Comparison of ENCODE assay signal across 14 cellular contexts in genomic region chr15:101536875-101537405, GRCh38. TPM values are rescaled to one million over a fixed set of nuclear protein-coding genes. Genes with fewer than 3 reads are reported as not detected.
DNase-seq lines count a peak whose midpoint lies in the region; ATAC-seq and TF ChIP-seq lines count a peak whose summit lies in the region.
"Had no signal": no experiment of that assay in that cellular context is flagged by ENCODE, and none has a peak within 500 bp of the region (broad histone marks: within the 10 kb centered on the region; RNA-seq: fewer than 3 reads in every experiment).

No MANE protein-coding gene starts in this region.

- 86% methylated on average over 20 of the region's 20 CpGs for WGBS in right cardiac atrium

- H3K36me3 Mint-ChIP-seq in nephron (ENCODE audit: low read depth) = no peaks in the 10 kb centered on the region
- H3K36me3 Mint-ChIP-seq: CD8-positive, alpha-beta T cell had no signal

- H3K4me3 ChIP-seq in right cardiac atrium (ENCODE audit: low read length) = no peak overlapping the region
- no peak overlapping the region for H3K4me3 ChIP-seq in colonic mucosa
- no peak overlapping the region for H3K4me3 ChIP-seq in vagina
- H3K4me3 ChIP-seq: A549 had no signal

- H3K27me3 Mint-ChIP-seq in nephron (ENCODE audit: low read depth) = no peaks in the 10 kb centered on the region

- no peaks in the 10 kb centered on the region for H3K9me3 ChIP-seq in right cardiac atrium (ENCODE audit: control insufficient read depth, low read length)
- H3K9me3 ChIP-seq in colonic mucosa = no peaks in the 10 kb centered on the region
- H3K9me3 ChIP-seq in vagina = no peaks in the 10 kb centered on the region

- H3K9me3 Mint-ChIP-seq in nephron = no peaks in the 10 kb centered on the region

- no peaks in the 10 kb centered on the region for H3K36me3 ChIP-seq in colonic mucosa
- no peaks in the 10 kb centered on the region for H3K36me3 ChIP-seq in vagina

- ATAC-seq in right cardiac atrium = no peak
- ATAC-seq in HG02981 (IDR thresholded peaks at IDR 0.05; ENCODE audit: unreplicated experiment) = no peak
- ATAC-seq: A549; CD8-positive, alpha-beta T cell had no signal

- no peak overlapping the region for H3K9ac ChIP-seq in colonic mucosa (ENCODE audit: low read depth in 2 of 2, low read length in 2 of 2)

- H3K27ac ChIP-seq in right cardiac atrium (ENCODE audit: low read length) (no peak overlapping the region), colonic mucosa (no peak overlapping the region), vagina (no peak overlapping the region)

- TF ChIP-seq POLR2A in vagina (IDR thresholded peaks at IDR 0.05) = no peak

- H3K4me3 Mint-ChIP-seq in nephron = no peak overlapping the region
- H3K4me3 Mint-ChIP-seq: CD8-positive, alpha-beta T cell had no signal

- peaks cover 17% of the 10 kb centered on the region for H3K4me1 Mint-ChIP-seq in nephron

- intact Hi-C loops in cardiac septum (cut with DNase I) (no loop called here), right cardiac atrium (cut with DNase I) (no loop called here), colonic mucosa (cut with DNase I) (no loop called here), vagina (cut with DNase I) (no loop called here)

- TF ChIP-seq CTCF in colonic mucosa (IDR thresholded peaks at IDR 0.05) = no peak
- TF ChIP-seq CTCF in nephron (IDR thresholded peaks at IDR 0.05; ENCODE audit: unreplicated experiment in 3 of 3) = no peak
- TF ChIP-seq CTCF in vagina (IDR thresholded peaks at IDR 0.05) = no peak

- peak overlapping the region; percentile 13 to 63 (median 50) for H3K27ac Mint-ChIP-seq in nephron
- H3K27ac Mint-ChIP-seq: CD8-positive, alpha-beta T cell had no signal

- H3K27me3 ChIP-seq in right cardiac atrium (ENCODE audit: control insufficient read depth, insufficient read depth) = no peaks in the 10 kb centered on the region
- no peaks in the 10 kb centered on the region for H3K27me3 ChIP-seq in colonic mucosa
- no peaks in the 10 kb centered on the region for H3K27me3 ChIP-seq in vagina

- H3K4me1 ChIP-seq in right cardiac atrium (ENCODE audit: control insufficient read depth, insufficient read depth, low read length) (no peaks in the 10 kb centered on the region), colonic mucosa (no peaks in the 10 kb centered on the region), vagina (no peaks in the 10 kb centered on the region)
- H3K4me1 ChIP-seq: A549 had no signal

- peak; percentile 67 for DNase-seq in cardiac septum (ENCODE audit: low spot score)
- no peak for DNase-seq in right cardiac atrium
- DNase-seq in colonic mucosa = peak; percentile 14
- DNase-seq in vagina (ENCODE audit: extremely low spot score in 2 of 2) = peak; percentile 49 to 81
- DNase-seq in NCI-H1930 (lab: John Stamatoyannopoulos, UW) = no peak
- DNase-seq: NCI-H1694 treated with DMSO at 0.1 percent for 48 hours, NCI-H2227 treated with DMSO at 0.1 percent for 48 hours, NCI-H510A treated with DMSO at 0.1 percent for 48 hours, NCI-H82, SHP77 treated with DMSO at 0.1 percent for 48 hours had no signal

RNA-seq across cellular contexts. Expression of gene PCSK6, which starts 47.4 kb away (rescaled TPM):
- total RNA-seq in cardiac septum (10.6 TPM), right cardiac atrium (10 to 100 TPM; 13.4 to 21.4 (median 17.1) TPM), colonic mucosa (10 to 100 TPM; 29.9 to 39.5 TPM), vagina (7.4 TPM)
- 7.7 TPM for polyA plus RNA-seq in right cardiac atrium

Comparison
In these comparisons a context has a peak if more than half of its experiments do, and no peak if none do; other contexts are left out.
1. DNase-seq: peak in cardiac septum (single experiment), colonic mucosa (single experiment) and vagina (2 of 2); none in right cardiac atrium (0 of 3) and NCI-H1930 (0 of 2).